ENCODE assay signal across 8 cellular contexts in genomic region chr1:54199765-54200518, GRCh38. TPM values are rescaled to one million over a fixed set of nuclear protein-coding genes. Genes with fewer than 3 reads are reported as not detected.
DNase-seq lines count a peak whose midpoint lies in the region; ATAC-seq and TF ChIP-seq lines count a peak whose summit lies in the region.

Gene CYB5RL, minus strand, starts transcription at chr1:54200030. Its CDS starts 4,414 bp downstream, at chr1:54195616.
Gene MRPL37, plus strand, starts transcription at chr1:54200167. Its CDS starts 77 bp downstream, at chr1:54200244.

- ATAC-seq in naive thymus-derived CD4-positive, alpha-beta T cell: peak; percentile 99
- peak; percentile 99 for ATAC-seq in stimulated activated memory B cell treated with anti-CD40 and anti-IgM and Interleukin-4, amounts not matched to agents 10 μg/mL and 1 μg/mL and 100 μg/mL, for 72 hours

- H3K27ac Mint-ChIP-seq in activated T-helper 1 cell treated with anti-CD3 and anti-CD28 coated beads, Interleukin-12 subunit alpha, Interleukin-12 subunit beta, Interleukin-2, Interleukin-4 antibody, amounts not matched to agents 30 ng/mL and 10 ng/mL and 1 ng/mL, durations not matched to agents 14 hours and 24 hours and 36 hours: peak within 1 kb of the TSS; percentile 60
- H3K27ac Mint-ChIP-seq in naive thymus-derived CD4-positive, alpha-beta T cell: peak within 1 kb of the TSS; percentile 64 to 93 (median 87)
- H3K27ac Mint-ChIP-seq in stimulated activated memory B cell treated with anti-CD40 and anti-IgM and Interleukin-4, amounts not matched to agents 10 μg/mL and 1 μg/mL and 100 μg/mL, for 72 hours: peak within 1 kb of the TSS; percentile 79

- H3K4me1 Mint-ChIP-seq in activated T-helper 1 cell treated with anti-CD3 and anti-CD28 coated beads, Interleukin-12 subunit alpha, Interleukin-12 subunit beta, Interleukin-2, Interleukin-4 antibody, amounts not matched to agents 30 ng/mL and 10 ng/mL and 1 ng/mL, durations not matched to agents 14 hours and 24 hours and 36 hours (ENCODE audit: low read depth): peaks cover 40% of the 10 kb centered on the region
- peaks cover 27 to 44% (median 40%) of the 10 kb centered on the region in 7 donors for H3K4me1 Mint-ChIP-seq in naive thymus-derived CD4-positive, alpha-beta T cell
- H3K4me1 Mint-ChIP-seq in stimulated activated memory B cell treated with anti-CD40 and anti-IgM and Interleukin-4, amounts not matched to agents 10 μg/mL and 1 μg/mL and 100 μg/mL, for 72 hours: peaks cover 30% of the 10 kb centered on the region

- H3K9me3 ChIP-seq in naive thymus-derived CD4-positive, alpha-beta T cell (ENCODE audit: control insufficient read depth in 2 of 3, low read length in 3 of 3): no peaks in the 10 kb centered on the region

- no peaks in the 10 kb centered on the region for H3K27me3 ChIP-seq in naive thymus-derived CD4-positive, alpha-beta T cell (ENCODE audit: control insufficient read depth in 2 of 2, insufficient read depth in 2 of 2, low read length in 2 of 2)

- H3K4me3 ChIP-seq in fibroblast of mammary gland (ENCODE audit: control insufficient read depth, low read depth, low read length): peak within 1 kb of the TSS; percentile 89
- peak within 1 kb of the TSS; percentile 69 for H3K4me3 ChIP-seq in naive thymus-derived CD4-positive, alpha-beta T cell (ENCODE audit: low read length)

- H3K27me3 Mint-ChIP-seq in activated T-helper 1 cell treated with anti-CD3 and anti-CD28 coated beads, Interleukin-12 subunit alpha, Interleukin-12 subunit beta, Interleukin-2, Interleukin-4 antibody, amounts not matched to agents 30 ng/mL and 10 ng/mL and 1 ng/mL, durations not matched to agents 14 hours and 24 hours and 36 hours (ENCODE audit: insufficient read depth): no peaks in the 10 kb centered on the region
- no peaks in the 10 kb centered on the region for H3K27me3 Mint-ChIP-seq in naive thymus-derived CD4-positive, alpha-beta T cell
- no peaks in the 10 kb centered on the region for H3K27me3 Mint-ChIP-seq in stimulated activated memory B cell treated with anti-CD40 and anti-IgM and Interleukin-4, amounts not matched to agents 10 μg/mL and 1 μg/mL and 100 μg/mL, for 72 hours

- peak within 1 kb of the TSS; percentile 90 for H3K4me3 Mint-ChIP-seq in activated T-helper 1 cell treated with anti-CD3 and anti-CD28 coated beads, Interleukin-12 subunit alpha, Interleukin-12 subunit beta, Interleukin-2, Interleukin-4 antibody, amounts not matched to agents 30 ng/mL and 10 ng/mL and 1 ng/mL, durations not matched to agents 14 hours and 24 hours and 36 hours
- peak within 1 kb of the TSS; percentile 90 to 96 (median 92) for H3K4me3 Mint-ChIP-seq in naive thymus-derived CD4-positive, alpha-beta T cell
- H3K4me3 Mint-ChIP-seq in stimulated activated memory B cell treated with anti-CD40 and anti-IgM and Interleukin-4, amounts not matched to agents 10 μg/mL and 1 μg/mL and 100 μg/mL, for 72 hours: peak within 1 kb of the TSS; percentile 91

- POLR2A ChIA-PET in naive thymus-derived CD4-positive, alpha-beta T cell (lab: Charles Lee): interaction anchor here (0.6 to 2.1 kb wide), 13 partner anchors 10 to 289 kb away, joined by 3 to 8 read pairs (median 4); partner anchors contain the start of genes TCEANC2 and TMEM59

- peak within 1 kb of the TSS; percentile 81 for H3K27ac ChIP-seq in naive thymus-derived CD4-positive, alpha-beta T cell (ENCODE audit: low read depth, low read length)

- peaks cover 9 to 17% of the 10 kb centered on the region in 2 donors for H3K4me1 ChIP-seq in naive thymus-derived CD4-positive, alpha-beta T cell (ENCODE audit: control insufficient read depth in 2 of 2, insufficient read depth in 2 of 2, low read length in 2 of 2)

- CTCF ChIA-PET in naive thymus-derived CD4-positive, alpha-beta T cell (lab: Charles Lee): interaction anchor here (0.8 to 2.8 kb wide), 4 partner anchors 14 to 290 kb away, joined by 3 to 9 read pairs (median 4); partner anchors contain the start of gene SSBP3

- H3K36me3 ChIP-seq in naive thymus-derived CD4-positive, alpha-beta T cell (ENCODE audit: control insufficient read depth in 2 of 3, insufficient read depth in 3 of 3, low read length in 3 of 3): peaks cover 0 to 20% (median under 1%) of the 10 kb centered on the region in 3 experiments

- intact Hi-C loops in activated T-helper 1 cell treated with anti-CD3 and anti-CD28 coated beads, Interleukin-12 subunit alpha, Interleukin-12 subunit beta, Interleukin-2, Interleukin-4 antibody, amounts not matched to agents 30 ng/mL and 10 ng/mL and 1 ng/mL, durations not matched to agents 14 hours and 24 hours and 36 hours (cut with micrococcal nuclease): loop anchor here (1.0 to 10.0 kb wide), 11 partner anchors 30 to 687 kb away; partner anchors contain the start of genes DHCR24, IFT25, TCEANC2 and TMEM59
- intact Hi-C loops in naive thymus-derived CD4-positive, alpha-beta T cell (cut with micrococcal nuclease): loop anchor here (1.0 to 10.0 kb wide), 11 partner anchors 85 to 564 kb away; partner anchors contain the start of genes NDC1 (in 2 of the 2), TCEANC2 (in 2 of the 2), TMEM59 (in 2 of the 2) and PARS2 (in 1 of the 2)

- H3K36me3 Mint-ChIP-seq in activated T-helper 1 cell treated with anti-CD3 and anti-CD28 coated beads, Interleukin-12 subunit alpha, Interleukin-12 subunit beta, Interleukin-2, Interleukin-4 antibody, amounts not matched to agents 30 ng/mL and 10 ng/mL and 1 ng/mL, durations not matched to agents 14 hours and 24 hours and 36 hours (ENCODE audit: low read depth): peaks cover 19% of the 10 kb centered on the region
- H3K36me3 Mint-ChIP-seq in naive thymus-derived CD4-positive, alpha-beta T cell: peaks cover 2 to 11% (median 7%) of the 10 kb centered on the region in 5 donors
- H3K36me3 Mint-ChIP-seq in stimulated activated memory B cell treated with anti-CD40 and anti-IgM and Interleukin-4, amounts not matched to agents 10 μg/mL and 1 μg/mL and 100 μg/mL, for 72 hours: peaks cover 10% of the 10 kb centered on the region

- no peaks in the 10 kb centered on the region for H3K9me3 Mint-ChIP-seq in activated T-helper 1 cell treated with anti-CD3 and anti-CD28 coated beads, Interleukin-12 subunit alpha, Interleukin-12 subunit beta, Interleukin-2, Interleukin-4 antibody, amounts not matched to agents 30 ng/mL and 10 ng/mL and 1 ng/mL, durations not matched to agents 14 hours and 24 hours and 36 hours
- no peaks in the 10 kb centered on the region for H3K9me3 Mint-ChIP-seq in naive thymus-derived CD4-positive, alpha-beta T cell
- H3K9me3 Mint-ChIP-seq in stimulated activated memory B cell treated with anti-CD40 and anti-IgM and Interleukin-4, amounts not matched to agents 10 μg/mL and 1 μg/mL and 100 μg/mL, for 72 hours: no peaks in the 10 kb centered on the region

- peak; percentile 96 for DNase-seq in EH (ENCODE audit: low read depth)
- peak; percentile 65 for DNase-seq in GOT3 (lab: John Stamatoyannopoulos, UW)
- peak; percentile 93 for DNase-seq in LHCN-M2 (ENCODE audit: low read depth)
- peak; percentile 96 for DNase-seq in RPMI7951 (ENCODE audit: low read depth)
- peak; percentile 89 for DNase-seq in activated T-helper 1 cell treated with anti-CD3 and anti-CD28 coated beads, Interleukin-12 subunit alpha, Interleukin-12 subunit beta, Interleukin-2, Interleukin-4 antibody, amounts not matched to agents 30 ng/mL and 10 ng/mL and 1 ng/mL, durations not matched to agents 14 hours and 24 hours and 36 hours (ENCODE audit: low spot score)
- peak; percentile 96 for DNase-seq in fibroblast of mammary gland (ENCODE audit: low read depth)
- DNase-seq in naive thymus-derived CD4-positive, alpha-beta T cell: peak; percentile 65 to 94 (median 91)

- no peak for TF ChIP-seq CTCF in fibroblast of mammary gland (conservative IDR thresholded peaks at IDR 0.05; ENCODE audit: control insufficient read depth, insufficient read depth, low read depth, low read length)

RNA-seq across cellular contexts. Expression of gene CYB5RL, which starts in this region (rescaled TPM):
- 6.9 and 8.2 TPM in 2 replicates for total RNA-seq in LHCN-M2 (2014; rRNA removed)
- 4.8 TPM for polyA plus RNA-seq in LHCN-M2 (2012)
- 5.4 and 5.8 TPM in 2 replicates for total RNA-seq in RPMI7951 (2014; rRNA removed; shearing (Covaris generic))
- 8.3 and 11.3 TPM in 2 replicates for total RNA-seq in activated T-helper 1 cell treated with anti-CD3 and anti-CD28 coated beads, Interleukin-12 subunit alpha, Interleukin-12 subunit beta, Interleukin-2, Interleukin-4 antibody, amounts not matched to agents 30 ng/mL and 10 ng/mL and 1 ng/mL, durations not matched to agents 14 hours and 24 hours and 36 hours
- 10 to 100 TPM in 2 of 5 experiments, 1 to 10 TPM in 3; 5.1 to 13.5 (median 7.1) TPM for total RNA-seq in naive thymus-derived CD4-positive, alpha-beta T cell
- 1 to 10 TPM; 3.4 to 3.6 TPM for polyA plus RNA-seq in naive thymus-derived CD4-positive, alpha-beta T cell

RNA-seq across cellular contexts. Expression of gene MRPL37, which starts in this region (rescaled TPM):
- 129 and 136 TPM in 2 replicates for total RNA-seq in LHCN-M2 (2014; rRNA removed)
- 127 TPM for polyA plus RNA-seq in LHCN-M2 (2012)
- 144 TPM in 2 replicates for total RNA-seq in RPMI7951 (2014; rRNA removed; shearing (Covaris generic))
- 145 and 150 TPM in 2 replicates for total RNA-seq in activated T-helper 1 cell treated with anti-CD3 and anti-CD28 coated beads, Interleukin-12 subunit alpha, Interleukin-12 subunit beta, Interleukin-2, Interleukin-4 antibody, amounts not matched to agents 30 ng/mL and 10 ng/mL and 1 ng/mL, durations not matched to agents 14 hours and 24 hours and 36 hours
- 10 to 100 TPM; 25.4 to 86.7 (median 36.4) TPM for total RNA-seq in naive thymus-derived CD4-positive, alpha-beta T cell
- polyA plus RNA-seq in naive thymus-derived CD4-positive, alpha-beta T cell: 10 to 100 TPM; 54.8 to 64.1 TPM

Comparison
In these comparisons a context has a peak if more than half of its experiments do, and no peak if none do; other contexts are left out.
1. Peak in every context shown above with its lines: DNase-seq, ATAC-seq, H3K4me3 ChIP-seq and H3K27ac ChIP-seq.